ENCODE assay signal across 1 cellular context in the genomic region with DNA sequence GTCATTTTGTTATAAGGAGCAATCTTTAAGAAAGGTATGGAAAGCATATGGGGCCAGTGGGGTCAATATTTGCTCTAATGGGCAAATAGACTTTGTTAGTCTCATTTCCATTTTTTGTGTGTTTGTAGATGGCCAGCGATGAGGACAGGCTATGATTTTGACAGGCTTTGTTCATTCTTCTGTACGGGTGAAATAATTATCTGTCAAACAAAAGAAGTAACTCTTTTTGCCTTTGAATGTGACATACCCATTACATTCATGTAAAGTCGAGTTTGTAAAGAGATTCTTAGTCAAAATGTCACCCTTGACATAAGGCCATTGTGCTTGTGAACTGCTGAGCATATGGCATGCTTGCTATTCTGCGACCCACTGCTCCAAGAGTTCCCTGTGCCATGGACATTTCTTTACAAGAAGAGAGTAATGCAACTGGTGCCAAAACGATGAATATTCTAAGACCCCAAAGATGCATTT.
TF ChIP-seq lines count a peak whose summit lies in the region.

No MANE protein-coding gene starts in this region.

TF ChIP-seq in liver, 16 proteins besides CTCF, POLR2A, EP300 and RAD21 (continued from another document):
- TF ChIP-seq, protein P1, sequence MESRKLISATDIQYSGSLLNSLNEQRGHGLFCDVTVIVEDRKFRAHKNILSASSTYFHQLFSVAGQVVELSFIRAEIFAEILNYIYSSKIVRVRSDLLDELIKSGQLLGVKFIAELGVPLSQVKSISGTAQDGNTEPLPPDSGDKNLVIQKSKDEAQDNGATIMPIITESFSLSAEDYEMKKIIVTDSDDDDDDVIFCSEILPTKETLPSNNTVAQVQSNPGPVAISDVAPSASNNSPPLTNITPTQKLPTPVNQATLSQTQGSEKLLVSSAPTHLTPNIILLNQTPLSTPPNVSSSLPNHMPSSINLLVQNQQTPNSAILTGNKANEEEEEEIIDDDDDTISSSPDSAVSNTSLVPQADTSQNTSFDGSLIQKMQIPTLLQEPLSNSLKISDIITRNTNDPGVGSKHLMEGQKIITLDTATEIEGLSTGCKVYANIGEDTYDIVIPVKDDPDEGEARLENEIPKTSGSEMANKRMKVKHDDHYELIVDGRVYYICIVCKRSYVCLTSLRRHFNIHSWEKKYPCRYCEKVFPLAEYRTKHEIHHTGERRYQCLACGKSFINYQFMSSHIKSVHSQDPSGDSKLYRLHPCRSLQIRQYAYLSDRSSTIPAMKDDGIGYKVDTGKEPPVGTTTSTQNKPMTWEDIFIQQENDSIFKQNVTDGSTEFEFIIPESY (IDR thresholded peaks at IDR 0.05): no peak
- TF ChIP-seq HNF4A (conservative IDR thresholded peaks at IDR 0.05) (no peak), FOXA1 (IDR thresholded peaks at IDR 0.05) (no peak), YY1 (IDR thresholded peaks at IDR 0.05) (no peak), GABPA (IDR thresholded peaks at IDR 0.05 in 1 of 2, conservative IDR thresholded peaks at IDR 0.05 in 1 of 2) (no peak), EGR1 (IDR thresholded peaks at IDR 0.05; ENCODE audit: low read depth in 2 of 2) (no peak), MAX (IDR thresholded peaks at IDR 0.05) (no peak)
- TF ChIP-seq, protein P2, sequence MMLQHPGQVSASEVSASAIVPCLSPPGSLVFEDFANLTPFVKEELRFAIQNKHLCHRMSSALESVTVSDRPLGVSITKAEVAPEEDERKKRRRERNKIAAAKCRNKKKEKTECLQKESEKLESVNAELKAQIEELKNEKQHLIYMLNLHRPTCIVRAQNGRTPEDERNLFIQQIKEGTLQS (IDR thresholded peaks at IDR 0.05): no peak
- TF ChIP-seq, protein P3, sequence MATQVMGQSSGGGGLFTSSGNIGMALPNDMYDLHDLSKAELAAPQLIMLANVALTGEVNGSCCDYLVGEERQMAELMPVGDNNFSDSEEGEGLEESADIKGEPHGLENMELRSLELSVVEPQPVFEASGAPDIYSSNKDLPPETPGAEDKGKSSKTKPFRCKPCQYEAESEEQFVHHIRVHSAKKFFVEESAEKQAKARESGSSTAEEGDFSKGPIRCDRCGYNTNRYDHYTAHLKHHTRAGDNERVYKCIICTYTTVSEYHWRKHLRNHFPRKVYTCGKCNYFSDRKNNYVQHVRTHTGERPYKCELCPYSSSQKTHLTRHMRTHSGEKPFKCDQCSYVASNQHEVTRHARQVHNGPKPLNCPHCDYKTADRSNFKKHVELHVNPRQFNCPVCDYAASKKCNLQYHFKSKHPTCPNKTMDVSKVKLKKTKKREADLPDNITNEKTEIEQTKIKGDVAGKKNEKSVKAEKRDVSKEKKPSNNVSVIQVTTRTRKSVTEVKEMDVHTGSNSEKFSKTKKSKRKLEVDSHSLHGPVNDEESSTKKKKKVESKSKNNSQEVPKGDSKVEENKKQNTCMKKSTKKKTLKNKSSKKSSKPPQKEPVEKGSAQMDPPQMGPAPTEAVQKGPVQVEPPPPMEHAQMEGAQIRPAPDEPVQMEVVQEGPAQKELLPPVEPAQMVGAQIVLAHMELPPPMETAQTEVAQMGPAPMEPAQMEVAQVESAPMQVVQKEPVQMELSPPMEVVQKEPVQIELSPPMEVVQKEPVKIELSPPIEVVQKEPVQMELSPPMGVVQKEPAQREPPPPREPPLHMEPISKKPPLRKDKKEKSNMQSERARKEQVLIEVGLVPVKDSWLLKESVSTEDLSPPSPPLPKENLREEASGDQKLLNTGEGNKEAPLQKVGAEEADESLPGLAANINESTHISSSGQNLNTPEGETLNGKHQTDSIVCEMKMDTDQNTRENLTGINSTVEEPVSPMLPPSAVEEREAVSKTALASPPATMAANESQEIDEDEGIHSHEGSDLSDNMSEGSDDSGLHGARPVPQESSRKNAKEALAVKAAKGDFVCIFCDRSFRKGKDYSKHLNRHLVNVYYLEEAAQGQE (IDR thresholded peaks at IDR 0.05): no peak
